22 cellular contexts compared by ENCODE assay signal in the genomic region with DNA sequence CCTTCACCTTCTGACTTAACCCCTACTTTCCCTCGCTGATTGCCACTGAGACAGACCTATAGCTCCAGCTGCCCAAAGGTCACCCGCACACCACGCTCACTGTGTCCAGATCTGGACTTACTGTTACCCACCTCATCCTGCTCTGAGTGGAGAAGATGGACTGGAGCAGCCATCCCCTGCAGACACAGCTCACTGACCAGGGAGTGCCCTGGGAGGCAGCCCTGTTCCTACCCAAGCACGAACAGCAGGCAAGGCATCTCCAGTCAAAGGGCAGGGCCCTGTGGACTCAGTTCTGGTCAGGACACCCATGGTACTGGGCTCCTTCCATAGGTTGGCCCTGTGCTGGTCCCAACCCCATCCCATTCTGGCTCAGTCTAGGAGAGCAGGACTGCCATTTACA. TPM values are rescaled to one million over a fixed set of nuclear protein-coding genes. Genes with fewer than 3 reads are reported as not detected.
A peak's percentile ranks its signal among the peaks of the same experiment; 100 is the strongest.
DNase-seq lines count a peak whose midpoint lies in the region; ATAC-seq and TF ChIP-seq lines count a peak whose summit lies in the region.
"Had no signal": no experiment of that assay in that cellular context is flagged by ENCODE, and none has a peak within 500 bp of the region (broad histone marks: within the 10 kb centered on the region; RNA-seq: fewer than 3 reads in every experiment).

No MANE protein-coding gene starts in this region.

- ATAC-seq in activated T-cell treated with anti-CD3 and anti-CD28 coated beads, Interleukin-2, amount 50 U/mL, for 72 hours (replicated peaks in 1 of 2), result no peak
- ATAC-seq in gastrocnemius medialis, result no peak
- ATAC-seq: GM12878, PC-3 had no signal

- intact Hi-C loops in sigmoid colon (cut with DNase I), result no loop called here
- intact Hi-C loops in gastrocnemius medialis (cut with DNase I; ENCODE audit: low total_unique reads), result no loop called here

- in situ Hi-C loops in GM13976 (cut with MboI; ENCODE audit: low sequenced_read_pairs, unreplicated experiment) (loop anchor here (25.0 kb wide), 1 partner anchor 277 kb away; no protein-coding TSS in a partner anchor), gastrocnemius medialis (cut with MboI; ENCODE audit: low sequenced_read_pairs in 4 of 4) (loop anchor here (5.0 to 25.0 kb wide), 3 partner anchors 280 to 802 kb away; no protein-coding TSS in a partner anchor)

- H3K27me3 Mint-ChIP-seq in activated T-cell treated with anti-CD3 and anti-CD28 coated beads, Interleukin-2, amount 50 U/mL, for 24 hours, result peaks cover 51% of the 10 kb centered on the region
- peaks cover 41% of the 10 kb centered on the region for H3K27me3 Mint-ChIP-seq in activated T-cell treated with anti-CD3 and anti-CD28 coated beads, Interleukin-2, amount 50 U/mL, for 72 hours (ENCODE audit: low read depth)

- H3K27me3 ChIP-seq in sigmoid colon (peaks cover 18 to 32% (median 28%) of the 10 kb centered on the region in 3 donors), gastrocnemius medialis (peaks cover 16 to 19% (median 17%) of the 10 kb centered on the region in 3 donors), Peyer's patch (peaks cover 0 to 20% of the 10 kb centered on the region in 2 donors)
- H3K27me3 ChIP-seq: SJSA1 had no signal

- H3K4me3 ChIP-seq in coronary artery (no peak overlapping the region), sigmoid colon (no peak overlapping the region), gastrocnemius medialis (no peak overlapping the region), Peyer's patch (no peak overlapping the region)
- H3K4me3 ChIP-seq: GM12878, SJSA1 had no signal

- DNase-seq in activated T-cell treated with anti-CD3 and anti-CD28 coated beads, Interleukin-2, amount 50 U/mL, for 24 hours, result peak; percentile 20
- DNase-seq in activated T-cell treated with anti-CD3 and anti-CD28 coated beads, Interleukin-2, amount 50 U/mL, for 72 hours, result no peak
- DNase-seq in GM13976 (ENCODE audit: low spot score) (peak; percentile 10), coronary artery (ENCODE audit: low spot score) (peak; percentile 46), sigmoid colon (peak; percentile 50), gastrocnemius medialis (no peak), Peyer's patch (no peak), NCI-H2196 (lab: John Stamatoyannopoulos, UW; ENCODE audit: unreplicated experiment) (no peak)
- DNase-seq: Caco-2, HCEC 1CT, IMR-90, NCI-H187, NCI-H345, NCI-H524 treated with DMSO at 0.1 percent for 48 hours, PC-3 had no signal

- H3K4me3 Mint-ChIP-seq in activated T-cell treated with anti-CD3 and anti-CD28 coated beads, Interleukin-2, amount 50 U/mL, for 24 hours, result no peak overlapping the region
- H3K4me3 Mint-ChIP-seq in activated T-cell treated with anti-CD3 and anti-CD28 coated beads, Interleukin-2, amount 50 U/mL, for 72 hours, result no peak overlapping the region
- H3K4me3 Mint-ChIP-seq: CD4-positive, alpha-beta T cell had no signal

- peaks cover 28% of the 10 kb centered on the region for H3K4me1 Mint-ChIP-seq in activated T-cell treated with anti-CD3 and anti-CD28 coated beads, Interleukin-2, amount 50 U/mL, for 24 hours (ENCODE audit: low read depth)
- peaks cover 30% of the 10 kb centered on the region for H3K4me1 Mint-ChIP-seq in activated T-cell treated with anti-CD3 and anti-CD28 coated beads, Interleukin-2, amount 50 U/mL, for 72 hours (ENCODE audit: low read depth)

- peaks cover 0 to 20% (median 15%) of the 10 kb centered on the region in 4 donors for H3K4me1 ChIP-seq in sigmoid colon
- peaks cover 1 to 5% of the 10 kb centered on the region in 2 donors for H3K4me1 ChIP-seq in gastrocnemius medialis
- H3K4me1 ChIP-seq in Peyer's patch, result peaks cover 0 to 13% (median 5%) of the 10 kb centered on the region in 4 donors
- H3K4me1 ChIP-seq: Caco-2 had no signal

- no peaks in the 10 kb centered on the region for H3K36me3 ChIP-seq in sigmoid colon
- no peaks in the 10 kb centered on the region for H3K36me3 ChIP-seq in gastrocnemius medialis
- H3K36me3 ChIP-seq in Peyer's patch, result no peaks in the 10 kb centered on the region
- H3K36me3 ChIP-seq: SJSA1 had no signal

- TF ChIP-seq POLR2A in sigmoid colon (IDR thresholded peaks at IDR 0.05), result no peak
- no peak for TF ChIP-seq POLR2A in gastrocnemius medialis (IDR thresholded peaks at IDR 0.05)
- TF ChIP-seq POLR2A in Peyer's patch (IDR thresholded peaks at IDR 0.05), result no peak

- TF ChIP-seq EP300 in sigmoid colon (IDR thresholded peaks at IDR 0.05), result no peak

- no peak overlapping the region for H3K27ac Mint-ChIP-seq in activated T-cell treated with anti-CD3 and anti-CD28 coated beads, Interleukin-2, amount 50 U/mL, for 24 hours
- H3K27ac Mint-ChIP-seq in activated T-cell treated with anti-CD3 and anti-CD28 coated beads, Interleukin-2, amount 50 U/mL, for 72 hours, result no peak overlapping the region
- H3K27ac Mint-ChIP-seq: CD4-positive, alpha-beta T cell had no signal

- H3K27ac ChIP-seq in coronary artery (no peak overlapping the region), sigmoid colon (no peak overlapping the region), gastrocnemius medialis (no peak overlapping the region), Peyer's patch (no peak overlapping the region)
- H3K27ac ChIP-seq: HL-60, SJSA1 had no signal

- TF ChIP-seq CTCF in GM13976 (IDR thresholded peaks at IDR 0.05; ENCODE audit: borderline replicate concordance, control extremely low read depth, extremely low read depth, insufficient read depth, missing control alignments) (no peak), coronary artery (IDR thresholded peaks at IDR 0.05) (no peak), sigmoid colon (IDR thresholded peaks at IDR 0.05) (no peak), gastrocnemius medialis (IDR thresholded peaks at IDR 0.05 in 4 of 5, conservative IDR thresholded peaks at IDR 0.05 in 1 of 5) (no peak), Peyer's patch (IDR thresholded peaks at IDR 0.05) (no peak)

- no peaks in the 10 kb centered on the region for H3K9me3 Mint-ChIP-seq in activated T-cell treated with anti-CD3 and anti-CD28 coated beads, Interleukin-2, amount 50 U/mL, for 24 hours
- H3K9me3 Mint-ChIP-seq in activated T-cell treated with anti-CD3 and anti-CD28 coated beads, Interleukin-2, amount 50 U/mL, for 72 hours, result no peaks in the 10 kb centered on the region
- H3K9me3 Mint-ChIP-seq: CD4-positive, alpha-beta T cell had no signal

- 91 to 92% methylated on average over 4 of the region's 4 CpGs for WGBS in sigmoid colon, 2 donors

- no peaks in the 10 kb centered on the region for H3K9me3 ChIP-seq in sigmoid colon
- no peaks in the 10 kb centered on the region for H3K9me3 ChIP-seq in gastrocnemius medialis
- no peaks in the 10 kb centered on the region for H3K9me3 ChIP-seq in Peyer's patch
- H3K9me3 ChIP-seq: Caco-2, SJSA1 had no signal

- H3K36me3 Mint-ChIP-seq in activated T-cell treated with anti-CD3 and anti-CD28 coated beads, Interleukin-2, amount 50 U/mL, for 24 hours (ENCODE audit: low read depth), result no peaks in the 10 kb centered on the region
- H3K36me3 Mint-ChIP-seq in activated T-cell treated with anti-CD3 and anti-CD28 coated beads, Interleukin-2, amount 50 U/mL, for 72 hours (ENCODE audit: insufficient read depth in 2 of 2), result peaks cover 0 to 1% of the 10 kb centered on the region in 2 donors

RNA-seq across cellular contexts. Expression of gene BARX1, which starts 9.5 kb away (rescaled TPM):
- 1 to 10 TPM in 1 of 2 donors, under 1 TPM in 1; 0.38 to 1.7 TPM for total RNA-seq in activated T-cell treated with anti-CD3 and anti-CD28 coated beads, Interleukin-2, amount 50 U/mL, for 72 hours
- total RNA-seq in sigmoid colon (not detected), gastrocnemius medialis (not detected), Peyer's patch (not detected)
- under 1 TPM in 1 of 3 donors, not detected in 2; 0.23 TPM for polyA plus RNA-seq in sigmoid colon
- total RNA-seq: A172, Caco-2, GM12878, HT1080, IMR-90, PC-3, SJSA1 had no signal
- polyA plus RNA-seq: BJ, GM12878, IMR-90 had no signal

Comparison
In these comparisons a context has a peak if more than half of its experiments do, and no peak if none do; other contexts are left out.
1. DNase-seq: peak in activated T-cell treated with anti-CD3 and anti-CD28 coated beads, Interleukin-2, amount 50 U/mL, for 24 hours (single experiment), GM13976 (single experiment), coronary artery (single experiment) and sigmoid colon (single experiment); none in activated T-cell treated with anti-CD3 and anti-CD28 coated beads, Interleukin-2, amount 50 U/mL, for 72 hours (0 of 2), gastrocnemius medialis (0 of 2), Peyer's patch (0 of 3) and NCI-H2196 (single experiment).